Comparison of ENCODE assay signal across 13 cellular contexts in genomic region chr1:56382890-56383289, GRCh38.
DNase-seq lines count a peak whose midpoint lies in the region; TF ChIP-seq lines count a peak whose summit lies in the region.
"Had no signal": no experiment of that assay in that cellular context is flagged by ENCODE, and none has a peak within 500 bp of the region (broad histone marks: within the 10 kb centered on the region; RNA-seq: fewer than 3 reads in every experiment).

No MANE protein-coding gene starts in this region.

- H3K4me1 ChIP-seq in neural progenitor cell, result peaks cover 6% of the 10 kb centered on the region

- no peak overlapping the region for H3K4me3 Mint-ChIP-seq in neural progenitor cell
- H3K4me3 Mint-ChIP-seq: B cell; CD4-positive, alpha-beta T cell had no signal

- H3K9ac ChIP-seq in neural progenitor cell, result no peak overlapping the region

- WGBS in lower leg skin, 2 donors, result 93 to 96% methylated on average over 4 of the region's 4 CpGs

- intact Hi-C loops in lower leg skin (cut with DNase I; ENCODE audit: low total_unique reads), result no loop called here

- DNase-seq in NCI-H2171 treated with DMSO at 0.1 percent for 48 hours (lab: John Stamatoyannopoulos, UW) (peak; percentile 20), NCI-H2171 (lab: John Stamatoyannopoulos, UW) (no peak), DMS79 treated with DMSO at 0.1 percent for 48 hours (lab: John Stamatoyannopoulos, UW) (peak; percentile 76), NCI-H524 (lab: John Stamatoyannopoulos, UW) (peak; percentile 52 to 85), left kidney (ENCODE audit: low read depth, low spot score) (peak; percentile 63), neural progenitor cell (ENCODE audit: low spot score) (no peak), lower leg skin (ENCODE audit: low spot score in 2 of 2) (no peak)
- DNase-seq: C1 segment of cervical spinal cord; CD4-positive, alpha-beta T cell; DMS153; HCEC 1CT had no signal

- no peak for TF ChIP-seq POLR2A in lower leg skin (IDR thresholded peaks at IDR 0.05)

- H3K36me3 ChIP-seq in neural progenitor cell, result no peaks in the 10 kb centered on the region

- no peaks in the 10 kb centered on the region for H3K79me2 ChIP-seq in neural progenitor cell (ENCODE audit: low read depth)

- TF ChIP-seq CTCF in neural progenitor cell (IDR thresholded peaks at IDR 0.05) (no peak), lower leg skin (IDR thresholded peaks at IDR 0.05) (no peak)

- H3K4me2 ChIP-seq in neural progenitor cell, result no peak overlapping the region

- H3K36me3 Mint-ChIP-seq in neural progenitor cell, result no peaks in the 10 kb centered on the region

- H3K9me3 Mint-ChIP-seq in neural progenitor cell, result no peaks in the 10 kb centered on the region
- H3K9me3 Mint-ChIP-seq: CD4-positive, alpha-beta T cell had no signal

- no peaks in the 10 kb centered on the region for H4K20me1 ChIP-seq in neural progenitor cell (ENCODE audit: low read depth)

- no peak overlapping the region for H3K27ac Mint-ChIP-seq in neural progenitor cell
- H3K27ac Mint-ChIP-seq: B cell; CD4-positive, alpha-beta T cell had no signal

- H3K9me3 ChIP-seq in neural progenitor cell (ENCODE audit: low read depth), result no peaks in the 10 kb centered on the region

- no peak overlapping the region for H2AFZ ChIP-seq in neural progenitor cell (replicated peaks)

- no peak overlapping the region for H3K27ac ChIP-seq in neural progenitor cell
- H3K27ac ChIP-seq: HL-60 had no signal

- no peaks in the 10 kb centered on the region for H3K27me3 ChIP-seq in neural progenitor cell

- H3K4me1 Mint-ChIP-seq in neural progenitor cell, result peaks cover 2% of the 10 kb centered on the region
- H3K4me1 Mint-ChIP-seq: B cell had no signal

- H3F3A ChIP-seq in neural progenitor cell (ENCODE audit: low read depth), result peaks cover 3% of the 10 kb centered on the region

- H3K4me3 ChIP-seq in neural progenitor cell (no peak overlapping the region), lower leg skin (ENCODE audit: low read depth, poor library complexity, severe bottlenecking) (no peak overlapping the region)

- H3K27me3 Mint-ChIP-seq in neural progenitor cell (ENCODE audit: insufficient read depth, low read depth), result no peaks in the 10 kb centered on the region
- H3K27me3 Mint-ChIP-seq: B cell; CD4-positive, alpha-beta T cell had no signal

Comparison
In these comparisons a context has a peak if more than half of its experiments do, and no peak if none do; other contexts are left out.
1. DNase-seq: peak in NCI-H2171 treated with DMSO at 0.1 percent for 48 hours (single experiment), DMS79 treated with DMSO at 0.1 percent for 48 hours (single experiment), NCI-H524 (2 of 2) and left kidney (single experiment); none in NCI-H2171 (single experiment), neural progenitor cell (single experiment) and lower leg skin (0 of 2).